8 cellular contexts compared by ENCODE assay signal in the genomic region with DNA sequence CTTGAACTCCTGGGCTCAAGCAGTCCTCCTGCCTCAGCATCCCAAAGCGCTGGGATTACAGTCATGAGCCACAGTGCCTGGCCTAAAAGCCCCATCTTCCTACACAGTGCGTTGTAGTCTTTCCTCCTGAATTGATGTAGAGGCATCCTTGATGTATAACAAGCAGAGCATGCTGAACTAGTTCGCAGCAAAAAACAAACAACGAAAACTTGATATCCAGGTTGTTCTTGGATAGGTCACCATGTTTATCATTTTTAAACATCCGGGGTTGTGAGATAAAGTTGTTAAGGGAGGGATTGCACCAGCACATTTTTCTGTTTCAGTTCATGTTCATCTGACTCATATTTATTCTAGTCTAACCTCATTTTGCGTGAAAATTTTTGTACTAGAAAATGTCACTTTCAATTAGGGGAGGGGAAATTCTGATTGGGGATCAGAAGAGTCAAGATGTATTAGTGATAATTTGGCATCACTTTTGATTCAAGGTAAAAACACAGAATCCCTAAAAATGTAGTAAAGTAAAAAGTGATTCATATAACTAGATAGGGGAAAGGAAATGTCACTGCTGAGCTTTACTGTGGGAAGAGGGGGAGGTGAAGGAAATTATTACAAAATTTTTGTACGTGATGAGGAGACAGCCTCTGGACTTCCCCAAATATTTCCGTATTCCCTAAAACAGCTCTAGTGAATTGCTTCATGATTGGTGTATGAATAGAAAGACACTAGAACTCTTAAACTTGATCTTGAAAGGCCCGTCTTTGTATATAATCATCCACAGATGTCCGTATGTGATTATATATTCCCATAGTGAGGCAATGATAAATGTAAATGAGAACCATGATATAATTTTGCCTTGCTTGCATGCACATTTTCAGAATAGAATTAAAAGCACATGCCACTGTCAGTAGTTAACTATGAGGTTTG. TPM values are rescaled to one million over a fixed set of nuclear protein-coding genes. Genes with fewer than 3 reads are reported as not detected.
DNase-seq lines count a peak whose midpoint lies in the region; ATAC-seq and TF ChIP-seq lines count a peak whose summit lies in the region.

No MANE protein-coding gene starts in this region.

- H3K4me3 Mint-ChIP-seq in natural killer cell treated with Interleukin-12 subunit alpha and Interleukin-12 subunit beta and Interleukin-15 and Interleukin-18, amount 100 ng/mL, for 72 hours: peak overlapping the region; percentile 76

- peaks cover 52% of the 10 kb centered on the region for H4K20me1 ChIP-seq in Loucy (ENCODE audit: insufficient read depth, low read length, poor library complexity, severe bottlenecking)

- no peaks in the 10 kb centered on the region for H3K27me3 Mint-ChIP-seq in natural killer cell treated with Interleukin-12 subunit alpha and Interleukin-12 subunit beta and Interleukin-15 and Interleukin-18, amount 100 ng/mL, for 72 hours

- H3F3A ChIP-seq in Loucy (ENCODE audit: low read depth): peaks cover 12% of the 10 kb centered on the region; the same call in 1 of the 2 replicates

- H3K36me3 ChIP-seq in Loucy (ENCODE audit: insufficient read depth, low read length): no peaks in the 10 kb centered on the region

- peaks cover 98% of the 10 kb centered on the region for H3K79me2 ChIP-seq in Loucy (ENCODE audit: insufficient read depth, low read length)

- no peaks in the 10 kb centered on the region for H3K9me3 ChIP-seq in Loucy (ENCODE audit: insufficient read depth, low read depth, low read length)

- no peak for TF ChIP-seq CTCF in Loucy (conservative IDR thresholded peaks at IDR 0.05; ENCODE audit: low read length)
- TF ChIP-seq CTCF in RWPE1 (conservative IDR thresholded peaks at IDR 0.05; ENCODE audit: low read depth): no peak

- H3K4me1 ChIP-seq in Loucy (ENCODE audit: insufficient read depth, low read length, poor library complexity, severe bottlenecking): peaks cover 43% of the 10 kb centered on the region

- no peaks in the 10 kb centered on the region for H3K9me2 ChIP-seq in Loucy (replicated peaks; ENCODE audit: low read depth, low read length)

- H3K4me3 ChIP-seq in Loucy (ENCODE audit: low read length, poor library complexity, severe bottlenecking): no peak overlapping the region

- no peak overlapping the region for H2AFZ ChIP-seq in Loucy (ENCODE audit: low read length)

- no peaks in the 10 kb centered on the region for H3K9me3 Mint-ChIP-seq in natural killer cell treated with Interleukin-12 subunit alpha and Interleukin-12 subunit beta and Interleukin-15 and Interleukin-18, amount 100 ng/mL, for 72 hours

- POLR2A ChIA-PET in RWPE1 (lab: Yijun Ruan, JAX; ENCODE audit: low non-redundant PET): no interaction called here

- H3K4me1 Mint-ChIP-seq in natural killer cell treated with Interleukin-12 subunit alpha and Interleukin-12 subunit beta and Interleukin-15 and Interleukin-18, amount 100 ng/mL, for 72 hours (ENCODE audit: low read depth in 2 of 2): peaks cover 56 to 73% of the 10 kb centered on the region in 2 donors

- CTCF ChIA-PET in RWPE1 (lab: Yijun Ruan, JAX): interaction anchor here (0.7 kb wide), 1 partner anchor 27 kb away, joined by 3 read pairs; no protein-coding TSS in a partner anchor

- H3K9ac ChIP-seq in Loucy (ENCODE audit: low read depth, low read length, poor library complexity, severe bottlenecking): no peak overlapping the region

- H3K36me3 Mint-ChIP-seq in natural killer cell treated with Interleukin-12 subunit alpha and Interleukin-12 subunit beta and Interleukin-15 and Interleukin-18, amount 100 ng/mL, for 72 hours: peaks cover 9% of the 10 kb centered on the region

- peak overlapping the region; percentile 77 to 91 for H3K27ac Mint-ChIP-seq in natural killer cell treated with Interleukin-12 subunit alpha and Interleukin-12 subunit beta and Interleukin-15 and Interleukin-18, amount 100 ng/mL, for 72 hours

- peak overlapping the region; percentile 73 for H3K4me2 ChIP-seq in Loucy (ENCODE audit: low read depth, low read length, poor library complexity, severe bottlenecking)

- peak; percentile 61 for DNase-seq in activated CD8-positive, alpha-beta memory T cell treated with anti-CD3 and anti-CD28 coated beads for 24 hours
- no peak for DNase-seq in activated CD8-positive, alpha-beta memory T cell treated with anti-CD3 and anti-CD28 coated beads, Interleukin-2, amount 50 U/mL, for 48 hours
- DNase-seq in central memory CD4-positive, alpha-beta T cell: peak; percentile 17
- no peak for DNase-seq in natural killer cell treated with Interleukin-12 subunit alpha and Interleukin-12 subunit beta and Interleukin-15 and Interleukin-18, amount 100 ng/mL, for 72 hours (ENCODE audit: low spot score)
- no peak for DNase-seq in RWPE1 (ENCODE audit: low spot score)
- DNase-seq in NCI-H1436 treated with DMSO at 0.1 percent for 48 hours (lab: John Stamatoyannopoulos, UW): no peak

- peak; percentile 75 to 76 for ATAC-seq in natural killer cell treated with Interleukin-12 subunit alpha and Interleukin-12 subunit beta and Interleukin-15 and Interleukin-18, amount 100 ng/mL, for 72 hours
- ATAC-seq in GM19397 (IDR thresholded peaks at IDR 0.05; ENCODE audit: unreplicated experiment): no peak

- no peaks in the 10 kb centered on the region for H3K27me3 ChIP-seq in Loucy (ENCODE audit: insufficient read depth, low read length, poor library complexity, severe bottlenecking)

- no peak overlapping the region for H3K27ac ChIP-seq in RWPE1

RNA-seq across cellular contexts. Expression of a gene that starts 22.9 kb away (rescaled TPM):
- total RNA-seq in natural killer cell treated with Interleukin-12 subunit alpha and Interleukin-12 subunit beta and Interleukin-15 and Interleukin-18, amount 100 ng/mL, for 72 hours: 100 to 1,000 TPM in 1 of 2 donors, 10 to 100 TPM in 1; 49.1 to 113 TPM

RNA-seq across cellular contexts. Expression of a gene that starts 55.0 kb away (rescaled TPM):
- total RNA-seq in natural killer cell treated with Interleukin-12 subunit alpha and Interleukin-12 subunit beta and Interleukin-15 and Interleukin-18, amount 100 ng/mL, for 72 hours: 100 to 1,000 TPM in 1 of 2 donors, 10 to 100 TPM in 1; 41.6 to 112 TPM

Comparison
In these comparisons a context has a peak if more than half of its experiments do, and no peak if none do; other contexts are left out.
1. DNase-seq: peak in activated CD8-positive, alpha-beta memory T cell treated with anti-CD3 and anti-CD28 coated beads for 24 hours (single experiment) and central memory CD4-positive, alpha-beta T cell (single experiment); none in activated CD8-positive, alpha-beta memory T cell treated with anti-CD3 and anti-CD28 coated beads, Interleukin-2, amount 50 U/mL, for 48 hours (single experiment), natural killer cell treated with Interleukin-12 subunit alpha and Interleukin-12 subunit beta and Interleukin-15 and Interleukin-18, amount 100 ng/mL, for 72 hours (single experiment), RWPE1 (single experiment) and NCI-H1436 treated with DMSO at 0.1 percent for 48 hours (single experiment).